In the genomic region with DNA sequence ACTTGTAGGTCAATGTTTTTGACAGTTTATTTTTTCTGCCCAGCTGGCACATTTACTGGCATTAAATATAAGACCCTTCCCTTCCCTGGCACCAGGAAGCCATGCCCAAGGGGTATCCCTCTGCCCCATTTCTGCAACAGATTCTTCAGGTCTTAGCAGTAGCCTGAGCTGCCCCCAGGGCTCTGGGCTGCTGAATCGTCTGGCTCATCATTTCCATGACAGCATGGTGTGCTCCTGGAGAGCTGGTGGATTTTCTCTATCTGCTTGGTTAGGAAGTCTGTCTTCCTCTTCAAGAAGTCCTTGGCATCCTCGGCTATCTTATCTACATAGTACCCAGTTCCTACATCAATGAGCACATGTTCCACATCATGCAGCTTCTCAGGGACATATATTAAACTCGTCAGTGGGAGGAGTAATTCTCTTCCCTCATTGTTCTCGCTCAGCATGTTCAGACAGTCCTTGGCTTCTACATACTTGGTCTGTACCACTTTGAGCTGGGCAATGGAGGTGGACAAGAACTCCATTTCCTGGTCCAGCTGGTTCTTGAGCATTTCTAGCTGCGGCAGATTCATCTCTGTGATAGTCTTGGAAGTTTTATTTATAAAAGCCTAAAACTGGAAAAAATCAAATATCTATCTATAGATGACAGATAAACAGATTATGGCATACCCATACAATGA, we compare ENCODE assay signal across 22 cellular contexts. TPM values are rescaled to one million over a fixed set of nuclear protein-coding genes. Genes with fewer than 3 reads are reported as not detected.
A peak's percentile ranks its signal among the peaks of the same experiment; 100 is the strongest.
DNase-seq lines count a peak whose midpoint lies in the region; ATAC-seq, FAIRE-seq and TF ChIP-seq lines count a peak whose summit lies in the region.
"Had no signal": no experiment of that assay in that cellular context is flagged by ENCODE, and none has a peak within 500 bp of the region (broad histone marks: within the 10 kb centered on the region; RNA-seq: fewer than 3 reads in every experiment).

No MANE protein-coding gene starts in this region.

- H3K27me3 ChIP-seq in mammary epithelial cell (ENCODE audit: insufficient read depth, low read length): no peaks in the 10 kb centered on the region
- no peaks in the 10 kb centered on the region for H3K27me3 ChIP-seq in pancreas
- H3K27me3 ChIP-seq: MG63 had no signal

- no peak overlapping the region for H3K4me3 Mint-ChIP-seq in MCF 10A (ENCODE audit: unreplicated experiment)
- H3K4me3 Mint-ChIP-seq: CD14-positive monocyte had no signal

- BruUV-seq in mammary epithelial cell (replicated peaks; lab: Mats Ljungman, UMichigan) (no TSS peak), MCF 10A (replicated peaks; lab: Mats Ljungman, UMichigan) (no TSS peak)

- TF ChIP-seq CTCF in mammary epithelial cell (conservative IDR thresholded peaks at IDR 0.05 in 1 of 2, IDR thresholded peaks at IDR 0.05 in 1 of 2; ENCODE audit: extremely low read depth in 1 of 2, insufficient read depth in 1 of 2, low read depth in 1 of 2, low read length in 2 of 2): no peak
- TF ChIP-seq CTCF in MCF 10A (IDR thresholded peaks at IDR 0.05; ENCODE audit: unreplicated experiment): no peak
- TF ChIP-seq CTCF in epithelial cell of esophagus (IDR thresholded peaks at IDR 0.05; ENCODE audit: insufficient read depth, low read depth, low read length, missing control alignments): no peak
- TF ChIP-seq CTCF in pancreas (IDR thresholded peaks at IDR 0.05): no peak

- POLR2A ChIA-PET in MCF 10A (lab: Yijun Ruan, JAX): interaction anchor here (0.6 to 5.1 kb wide), 6 partner anchors 21 to 176 kb away, joined by 3 to 50 read pairs (median 10); a partner anchor contains a TSS

- WGBS in mammary epithelial cell (ENCODE audit: low coverage, missing lambda C conversion rate): 55% methylated on average over 5 of the region's 5 CpGs
- 54 to 61% methylated on average over 5 of the region's 5 CpGs for WGBS in pancreas, 2 donors

- dilution Hi-C loops in mammary epithelial cell (cut with HindIII; ENCODE audit: low sequenced_read_pairs): no loop called here

- in situ Hi-C loops in mammary epithelial cell (cut with MboI; ENCODE audit: low sequenced_read_pairs in 2 of 2) (no loop called here), SK-MEL-5 (cut with HindIII; ENCODE audit: low pct_unique_long_range_greater_than_20kb, low sequenced_read_pairs) (no loop called here)

- H3K27ac Mint-ChIP-seq in MCF 10A (ENCODE audit: low read depth, unreplicated experiment): no peak overlapping the region

- CTCF ChIA-PET in mammary epithelial cell (lab: Charles Lee; ENCODE audit: low non-redundant PET) (no interaction called here), MCF 10A (lab: Yijun Ruan, JAX) (interaction anchor here (0.5 to 8.7 kb wide), 8 partner anchors 17 to 923 kb away, joined by 3 to 76 read pairs (median 4); a partner anchor contains a TSS)

- intact Hi-C loops in mammary epithelial cell (cut with micrococcal nuclease) (loop anchor here (5.0 to 10.0 kb wide), 2 partner anchors 71 to 443 kb away; a partner anchor contains a TSS), MCF 10A (cut with micrococcal nuclease) (loop anchor here (5.0 kb wide), 1 partner anchor 441 kb away; no protein-coding TSS in a partner anchor), pancreas (cut with DNase I) (no loop called here)

- H3K4me1 ChIP-seq in mammary epithelial cell (ENCODE audit: insufficient read depth, low read length): peaks cover 5% of the 10 kb centered on the region
- peaks cover 0 to 14% (median 4%) of the 10 kb centered on the region in 3 donors for H3K4me1 ChIP-seq in pancreas

- H2AFZ ChIP-seq in mammary epithelial cell (ENCODE audit: low read depth, low read length): peak overlapping the region; percentile 30

- ATAC-seq in HG02798 (IDR thresholded peaks at IDR 0.05; ENCODE audit: poor library complexity, unreplicated experiment) (no peak), pancreas (no peak), HG03025 (IDR thresholded peaks at IDR 0.05; ENCODE audit: low FRiP score, unreplicated experiment) (no peak)
- ATAC-seq: GM12878, Panc1, Right ventricle myocardium inferior, SK-N-SH treated with all-trans-retinoic acid at 6 μM for 48 hours had no signal

- no peaks in the 10 kb centered on the region for H3K27me3 Mint-ChIP-seq in MCF 10A (ENCODE audit: insufficient read depth, unreplicated experiment)

- peaks cover 10% of the 10 kb centered on the region for H3K4me1 Mint-ChIP-seq in MCF 10A (ENCODE audit: insufficient read depth, unreplicated experiment)

- H3K4me3 ChIP-seq in mammary epithelial cell (replicated peaks in 1 of 3; ENCODE audit: insufficient read depth in 1 of 3, low read depth in 2 of 3, low read length in 3 of 3) (no peak overlapping the region), epithelial cell of esophagus (ENCODE audit: low read length) (no peak overlapping the region), pancreas (no peak overlapping the region)
- H3K4me3 ChIP-seq: GM12878, MG63 had no signal

- FAIRE-seq in pancreas (lab: Jason Lieb, UNC): no peak
- FAIRE-seq: A204.1, GM12878, GM18507 had no signal

- H3K36me3 Mint-ChIP-seq in MCF 10A (ENCODE audit: insufficient read depth, unreplicated experiment): peaks cover 50% of the 10 kb centered on the region

- H3K79me2 ChIP-seq in mammary epithelial cell (ENCODE audit: insufficient read depth, low read length): peaks cover 14% of the 10 kb centered on the region

- peaks cover 4% of the 10 kb centered on the region for H3K36me3 ChIP-seq in mammary epithelial cell (ENCODE audit: insufficient read depth, low read length)
- peaks cover 0 to 9% (median 0%) of the 10 kb centered on the region in 3 donors for H3K36me3 ChIP-seq in pancreas

- no peak overlapping the region for H3K4me2 ChIP-seq in mammary epithelial cell (ENCODE audit: insufficient read depth, low read depth, low read length)

- DNase-seq in mammary epithelial cell (no peak), MCF 10A (ENCODE audit: unreplicated experiment) (no peak), SK-MEL-5 (ENCODE audit: low read depth, low spot score) (peak; percentile 13), epithelial cell of esophagus (ENCODE audit: low read depth) (peak; percentile 24), H4 (ENCODE audit: low spot score) (no peak), pancreas (no peak)
- DNase-seq: HCEC 1CT, KG1, MG63, NCI-H1105, NCI-H1694 treated with DMSO at 0.1 percent for 48 hours, NCI-H446 treated with DMSO at 0.1 percent for 48 hours, NCI-H82 had no signal

- H3K27ac ChIP-seq in mammary epithelial cell (ENCODE audit: insufficient read depth, low read depth, low read length): no peak overlapping the region
- no peak overlapping the region for H3K27ac ChIP-seq in pancreas

- H3K9me3 ChIP-seq in mammary epithelial cell (replicated peaks; ENCODE audit: insufficient read depth, low read length) (no peaks in the 10 kb centered on the region), pancreas (no peaks in the 10 kb centered on the region)
- H3K9me3 ChIP-seq: MG63 had no signal

- H3K9ac ChIP-seq in mammary epithelial cell (ENCODE audit: insufficient read depth, low read length): no peak overlapping the region

- H4K20me1 ChIP-seq in mammary epithelial cell (ENCODE audit: insufficient read depth, low read length): no peaks in the 10 kb centered on the region

- no peaks in the 10 kb centered on the region for H3K9me3 Mint-ChIP-seq in MCF 10A (ENCODE audit: unreplicated experiment)

RNA-seq across cellular contexts. Expression of a gene that starts 23.5 kb away (rescaled TPM):
- total RNA-seq in mammary epithelial cell (10 to 100 TPM; 31.3 to 57.5 TPM), MCF 10A (2022) (166 and 203 TPM in 2 replicates), pancreas (10 to 100 TPM; 40.7 to 59.7 (median 52.3) TPM)
- polyA plus RNA-seq in mammary epithelial cell (33.7 TPM), pancreas (10 to 100 TPM; 26.9 to 29.8 TPM)
- polyA minus RNA-seq in mammary epithelial cell: 57.4 TPM
- 29.1 and 38.6 TPM in 2 replicates for total RNA-seq in SK-MEL-5 (2014; rRNA removed; shearing (Covaris generic))
- 33.3 and 35.4 TPM in 2 replicates for polyA plus RNA-seq in SK-MEL-5 (2015; cell fraction: cytosol; rRNA removed)
- 110 and 154 TPM in 2 replicates for polyA plus RNA-seq in SK-MEL-5 (2015; cell fraction: nucleus; rRNA removed)
- 26.5 and 30.9 TPM in 2 replicates for total RNA-seq in H4 (2014; rRNA removed; shearing (Covaris generic))

RNA-seq across cellular contexts. Expression of a gene that starts 51.7 kb away (rescaled TPM):
- total RNA-seq in mammary epithelial cell: 10 to 100 TPM in 1 of 2 donors, 1 to 10 TPM in 1; 8.0 to 10.2 TPM
- 4.5 TPM for polyA plus RNA-seq in mammary epithelial cell
- not detected for polyA minus RNA-seq in mammary epithelial cell
- total RNA-seq in MCF 10A (2022): 38.2 and 39.3 TPM in 2 replicates
- total RNA-seq in SK-MEL-5 (2014; rRNA removed; shearing (Covaris generic)): 9.2 and 11.3 TPM in 2 replicates
- 5.4 and 8.7 TPM in 2 replicates for polyA plus RNA-seq in SK-MEL-5 (2015; cell fraction: cytosol; rRNA removed)
- polyA plus RNA-seq in SK-MEL-5 (2015; cell fraction: nucleus; rRNA removed): 31.2 and 38.1 TPM in 2 replicates
- total RNA-seq in H4 (2014; rRNA removed; shearing (Covaris generic)): 9.2 and 16.3 TPM in 2 replicates
- 1 to 10 TPM; 1.6 to 4.1 (median 2.5) TPM for total RNA-seq in pancreas
- 1 to 10 TPM; 1.4 to 1.9 TPM for polyA plus RNA-seq in pancreas

Comparison
In these comparisons a context has a peak if more than half of its experiments do, and no peak if none do; other contexts are left out.
1. DNase-seq: peak in SK-MEL-5 (single experiment) and epithelial cell of esophagus (single experiment); none in mammary epithelial cell (single experiment), MCF 10A (single experiment), H4 (single experiment) and pancreas (0 of 6).
2. intact Hi-C loops: an anchor here in mammary epithelial cell (5.0 to 10.0 kb wide) and MCF 10A (5.0 kb wide); none called in pancreas.